ENCODE assay signal across 20 cellular contexts in genomic region chr22:31305194-31305593, GRCh38. TPM values are rescaled to one million over a fixed set of nuclear protein-coding genes. Genes with fewer than 3 reads are reported as not detected.
DNase-seq lines count a peak whose midpoint lies in the region; ATAC-seq and TF ChIP-seq lines count a peak whose summit lies in the region.
"Had no signal": no experiment of that assay in that cellular context is flagged by ENCODE, and none has a peak within 500 bp of the region (broad histone marks: within the 10 kb centered on the region; RNA-seq: fewer than 3 reads in every experiment).

No MANE protein-coding gene starts in this region.

- no peaks in the 10 kb centered on the region for H3K9me3 ChIP-seq in T-helper 17 cell (ENCODE audit: control insufficient read depth, low read length, poor library complexity, severe bottlenecking)
- H3K9me3 ChIP-seq: A549 had no signal

- no peak for DNase-seq in RWPE1 (ENCODE audit: low spot score)
- no peak for DNase-seq in T-helper 17 cell
- DNase-seq in epithelial cell of esophagus (ENCODE audit: low read depth), result peak; percentile 97
- DNase-seq in foreskin keratinocyte, result peak; percentile 81 to 93
- no peak for DNase-seq in activated naive CD4-positive, alpha-beta T cell (lab: John Stamatoyannopoulos, UW)
- DNase-seq in NCI-H510A treated with DMSO at 0.1 percent for 48 hours (lab: John Stamatoyannopoulos, UW), result no peak
- DNase-seq: 8988T; ACHN; AML-193; C1 segment of cervical spinal cord; Calu3; CD4-positive, alpha-beta memory T cell; COR-L47; DMS79 treated with DMSO at 0.1 percent for 48 hours; GF-D8; GM23248; H7; HCEC 1CT had no signal

- peaks cover 32% of the 10 kb centered on the region for H3K4me1 Mint-ChIP-seq in T-helper 17 cell

- POLR2A ChIA-PET in RWPE1 (lab: Yijun Ruan, JAX; ENCODE audit: low non-redundant PET), result no interaction called here

- peaks cover 22% of the 10 kb centered on the region for H3K4me1 ChIP-seq in foreskin keratinocyte
- H3K4me1 ChIP-seq: A549 had no signal

- CTCF ChIA-PET in RWPE1 (lab: Yijun Ruan, JAX), result no interaction called here

- H3K27ac Mint-ChIP-seq in T-helper 17 cell, result no peak overlapping the region

- H3K27ac ChIP-seq in RWPE1 (peak overlapping the region; percentile 48; the same call in 1 of the 2 replicates), foreskin keratinocyte (no peak overlapping the region)
- H3K27ac ChIP-seq: A549, GM23248 had no signal

- H3K27me3 ChIP-seq in foreskin keratinocyte, result no peaks in the 10 kb centered on the region

- ATAC-seq in T-helper 17 cell (no peak), foreskin keratinocyte (peak; percentile 89), GM19397 (IDR thresholded peaks at IDR 0.05; ENCODE audit: unreplicated experiment) (no peak)
- ATAC-seq: A549 had no signal

- no peak for TF ChIP-seq CTCF in RWPE1 (conservative IDR thresholded peaks at IDR 0.05; ENCODE audit: low read depth)
- no peak for TF ChIP-seq CTCF in epithelial cell of esophagus (IDR thresholded peaks at IDR 0.05; ENCODE audit: insufficient read depth, low read depth, low read length, missing control alignments)
- TF ChIP-seq CTCF in foreskin keratinocyte (conservative IDR thresholded peaks at IDR 0.05), result no peak

- H3K4me3 ChIP-seq in epithelial cell of esophagus (ENCODE audit: low read length), result no peak overlapping the region
- H3K4me3 ChIP-seq: A549, GM23248 had no signal

- H3K27me3 Mint-ChIP-seq in T-helper 17 cell, result no peaks in the 10 kb centered on the region
- H3K27me3 Mint-ChIP-seq: CD4-positive, alpha-beta memory T cell had no signal

- H3K36me3 Mint-ChIP-seq in T-helper 17 cell (ENCODE audit: low read depth), result peaks cover 5% of the 10 kb centered on the region

- peak overlapping the region; percentile 56 for H3K4me3 Mint-ChIP-seq in T-helper 17 cell
- H3K4me3 Mint-ChIP-seq: CD4-positive, alpha-beta memory T cell had no signal

RNA-seq across cellular contexts. Expression of gene PIK3IP1, which starts 12.9 kb away (rescaled TPM):
- 100 to 1,000 TPM; 388 to 426 TPM for total RNA-seq in T-helper 17 cell
- 6.1 and 11.9 TPM in 2 replicates for total RNA-seq in foreskin keratinocyte
- polyA plus RNA-seq in foreskin keratinocyte, result 4.6 and 8.6 TPM in 2 replicates

RNA-seq across cellular contexts. Expression of gene PATZ1, which starts 41.0 kb away (rescaled TPM):
- total RNA-seq in T-helper 17 cell (10 to 100 TPM; 35.0 to 38.9 TPM), foreskin keratinocyte (11.8 and 12.2 TPM in 2 replicates)
- 9.2 and 10.0 TPM in 2 replicates for polyA plus RNA-seq in foreskin keratinocyte

Comparison
In these comparisons a context has a peak if more than half of its experiments do, and no peak if none do; other contexts are left out.
1. DNase-seq: peak in epithelial cell of esophagus (single experiment) and foreskin keratinocyte (2 of 2); none in RWPE1 (single experiment), T-helper 17 cell (0 of 3), activated naive CD4-positive, alpha-beta T cell (0 of 4) and NCI-H510A treated with DMSO at 0.1 percent for 48 hours (single experiment).
2. RNA of gene PIK3IP1, which starts 12.9 kb away (total RNA-seq): 388 to 426 TPM in T-helper 17 cell; 6.1 to 11.9 TPM in foreskin keratinocyte; every median in the first group is over 10 times any median in the second.